Comparison of ENCODE assay signal across 14 cellular contexts in the genomic region with DNA sequence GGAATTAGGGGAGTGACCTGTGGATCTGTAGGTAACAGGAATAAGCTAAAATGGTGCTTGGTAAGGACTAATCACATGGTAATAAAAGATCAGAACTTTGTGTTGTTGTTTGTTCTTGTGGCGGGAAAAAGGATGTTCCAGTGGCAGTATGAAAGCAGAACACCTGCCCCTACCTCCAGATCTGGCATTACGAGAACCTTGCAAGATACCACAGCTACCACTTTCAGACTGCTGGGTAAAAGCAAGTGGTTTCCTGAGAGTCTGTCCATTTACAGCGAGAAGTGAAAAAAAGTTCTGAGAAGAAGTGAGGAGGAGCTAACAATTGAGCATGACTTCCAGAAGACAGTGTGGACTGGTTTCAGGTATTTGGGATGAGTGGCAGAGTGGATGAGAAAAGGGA.
A peak's percentile ranks its signal among the peaks of the same experiment; 100 is the strongest.
DNase-seq lines count a peak whose midpoint lies in the region; ATAC-seq lines count a peak whose summit lies in the region.
"Had no signal": no experiment of that assay in that cellular context is flagged by ENCODE, and none has a peak within 500 bp of the region (broad histone marks: within the 10 kb centered on the region; RNA-seq: fewer than 3 reads in every experiment).

No MANE protein-coding gene starts in this region.

- H3K9me3 Mint-ChIP-seq in activated CD4-positive, alpha-beta memory T cell treated with anti-CD3 and anti-CD28 coated beads, Interleukin-2, amount 10 ng/mL, durations not matched to agents 7 days and 5 days = peaks cover 10% of the 10 kb centered on the region
- H3K9me3 Mint-ChIP-seq: HFFc6 had no signal

- no peaks in the 10 kb centered on the region for H3K36me3 ChIP-seq in aorta (ENCODE audit: control insufficient read depth in 1 of 2, insufficient read depth in 2 of 2, low read length in 1 of 2)
- H3K36me3 ChIP-seq: MG63, uterus had no signal

- intact Hi-C loops in aorta (cut with DNase I) = no loop called here

- POLR2A ChIA-PET in activated CD4-positive, alpha-beta memory T cell treated with anti-CD3 and anti-CD28 coated beads, Interleukin-2, amount 10 ng/mL, durations not matched to agents 7 days and 5 days (lab: Charles Lee) = interaction anchor here (0.8 to 1.6 kb wide), 2 partner anchors 10 to 70 kb away, joined by 3 to 6 read pairs; no protein-coding TSS in a partner anchor

- H3K4me3 Mint-ChIP-seq in activated CD4-positive, alpha-beta memory T cell treated with anti-CD3 and anti-CD28 coated beads, Interleukin-2, amount 10 ng/mL, durations not matched to agents 7 days and 5 days = no peak overlapping the region
- H3K4me3 Mint-ChIP-seq: HFFc6 had no signal

- DNase-seq in cortex of kidney (lab: John Stamatoyannopoulos, UW) = no peak
- DNase-seq in activated T-cell treated with anti-CD3 and anti-CD28 coated beads, Interleukin-2, amount 50 U/mL, for 1 hour = no peak
- DNase-seq in aorta = no peak
- no peak for DNase-seq in activated CD4-positive, alpha-beta memory T cell treated with anti-CD3 and anti-CD28 coated beads, Interleukin-2, amount 10 ng/mL, durations not matched to agents 7 days and 5 days
- DNase-seq: body of pancreas, HFFc6, MG63, NCI-H774, retina, uterus had no signal

- peaks cover 25% of the 10 kb centered on the region for H3K4me1 Mint-ChIP-seq in activated CD4-positive, alpha-beta memory T cell treated with anti-CD3 and anti-CD28 coated beads, Interleukin-2, amount 10 ng/mL, durations not matched to agents 7 days and 5 days

- H3K27ac ChIP-seq in aorta (ENCODE audit: low read depth in 1 of 2, low read length in 2 of 2) = no peak overlapping the region
- H3K27ac ChIP-seq: body of pancreas, uterus had no signal

- CTCF ChIA-PET in activated CD4-positive, alpha-beta memory T cell treated with anti-CD3 and anti-CD28 coated beads, Interleukin-2, amount 10 ng/mL, durations not matched to agents 7 days and 5 days (lab: Charles Lee) = no interaction called here

- 93 to 94% methylated on average over 3 of the region's 3 CpGs for WGBS in aorta, 2 donors

- H3K4me1 ChIP-seq in aorta (ENCODE audit: control insufficient read depth in 1 of 2, insufficient read depth in 2 of 2, low read length in 2 of 2) = no peaks in the 10 kb centered on the region
- H3K4me1 ChIP-seq: body of pancreas, uterus had no signal

- no peak overlapping the region for H3K4me3 ChIP-seq in aorta (ENCODE audit: low read length in 2 of 2)
- H3K4me3 ChIP-seq: body of pancreas, MG63, uterus had no signal

- peaks cover 0 to 2% of the 10 kb centered on the region in 2 donors for H3K27me3 ChIP-seq in aorta (ENCODE audit: control insufficient read depth in 1 of 2, insufficient read depth in 2 of 2, low read length in 1 of 2)
- H3K27me3 ChIP-seq: body of pancreas, MG63, uterus had no signal

- ATAC-seq in GM18508 (IDR thresholded peaks at IDR 0.05; ENCODE audit: insufficient read depth, unreplicated experiment) (peak; percentile 93), GM19438 (IDR thresholded peaks at IDR 0.05; ENCODE audit: low read depth, unreplicated experiment) (peak; percentile 99), HG02884 (IDR thresholded peaks at IDR 0.05; ENCODE audit: unreplicated experiment) (peak; percentile 76), HG03565 (IDR thresholded peaks at IDR 0.05; ENCODE audit: unreplicated experiment) (peak; percentile 80), aorta (ENCODE audit: low FRiP score) (no peak)
- ATAC-seq: body of pancreas had no signal

- no peak overlapping the region for H3K27ac Mint-ChIP-seq in activated CD4-positive, alpha-beta memory T cell treated with anti-CD3 and anti-CD28 coated beads, Interleukin-2, amount 10 ng/mL, durations not matched to agents 7 days and 5 days
- H3K27ac Mint-ChIP-seq: HFFc6 had no signal

- H3K36me3 Mint-ChIP-seq in activated CD4-positive, alpha-beta memory T cell treated with anti-CD3 and anti-CD28 coated beads, Interleukin-2, amount 10 ng/mL, durations not matched to agents 7 days and 5 days (ENCODE audit: low read depth) = peaks cover 8% of the 10 kb centered on the region

- no peaks in the 10 kb centered on the region for H3K9me3 ChIP-seq in aorta (ENCODE audit: control insufficient read depth, low read length)
- H3K9me3 ChIP-seq: body of pancreas, MG63, uterus had no signal

- no peaks in the 10 kb centered on the region for H3K27me3 Mint-ChIP-seq in activated CD4-positive, alpha-beta memory T cell treated with anti-CD3 and anti-CD28 coated beads, Interleukin-2, amount 10 ng/mL, durations not matched to agents 7 days and 5 days
